In genomic region chr20:19222520-19223040, GRCh38 we compare ENCODE assay signal across 29 cellular contexts. TPM values are rescaled to one million over a fixed set of nuclear protein-coding genes. Genes with fewer than 3 reads are reported as not detected.
"Had no signal": no experiment of that assay in that cellular context is flagged by ENCODE, and none has a peak within 500 bp of the region (broad histone marks: within the 10 kb centered on the region; RNA-seq: fewer than 3 reads in every experiment).

No MANE protein-coding gene starts in this region.

- DNase-seq: naive thymus-derived CD8-positive, alpha-beta T cell; nephron progenitor cell; occipital lobe; ovary; posterior cingulate gyrus; psoas muscle; right cardiac atrium; spleen; stimulated activated CD4-positive, alpha-beta T cell treated with anti-CD3 and anti-CD28 coated beads, Interleukin-12 subunit alpha, Interleukin-12 subunit beta, amount 100 ng/mL, for 4 hours; stimulated activated CD4-positive, alpha-beta T cell treated with anti-CD3 and anti-CD28 coated beads, Interleukin-1b, Interleukin-23, amount 100 ng/mL, for 48 hours; stimulated activated CD4-positive, alpha-beta T cell treated with anti-CD3 and anti-CD28 coated beads, Interleukin-4, amount 100 ng/mL, for 1 hour; stimulated activated CD4-positive, alpha-beta T cell treated with anti-CD3 and anti-CD28 coated beads, Interleukin-4, amount 100 ng/mL, for 4 hours; stimulated activated CD8-positive, alpha-beta memory T cell treated with anti-CD3 and anti-CD28 coated beads, Interleukin-4, amount 100 ng/mL, for 48 hours; stimulated activated naive CD4-positive, alpha-beta T cell; stimulated activated naive CD8-positive, alpha-beta T cell treated with anti-CD3 and anti-CD28 coated beads, Interleukin-15, amount 100 ng/mL, for 72 hours; stimulated activated naive CD8-positive, alpha-beta T cell treated with anti-CD3 and anti-CD28 coated beads, Interleukin-15, Interleukin-2, amounts not matched to agents 100 U/mL and 50 U/mL, for 24 hours; substantia nigra; testis; tibial artery; transverse colon; upper lobe of right lung; uterus had no signal

- H3K4me3 ChIP-seq: ovary, psoas muscle, skin epidermis, smooth muscle cell, spleen, suprapubic skin, testis, tibial artery, transverse colon, upper lobe of right lung, uterus had no signal

- H3K9me3 ChIP-seq: suprapubic skin, testis, upper lobe of right lung, uterus had no signal

- H3K27me3 ChIP-seq: ovary, suprapubic skin, testis, tibial artery, transverse colon, upper lobe of right lung, uterus had no signal

- H3K4me2 ChIP-seq: smooth muscle cell had no signal

- H3K9ac ChIP-seq: parathyroid adenoma had no signal

- H3K36me3 ChIP-seq: ovary, spleen, suprapubic skin, tibial artery, transverse colon, upper lobe of right lung, uterus had no signal

- H3K4me1 ChIP-seq: spleen, suprapubic skin, testis, transverse colon, upper lobe of right lung, uterus had no signal

- ATAC-seq: naive thymus-derived CD8-positive, alpha-beta T cell; natural killer cell treated with Interleukin-12 subunit alpha and Interleukin-12 subunit beta and Interleukin-15 and Interleukin-18, amount 100 ng/mL, for 72 hours; psoas muscle; right cardiac atrium; sciatic nerve; stimulated activated memory B cell treated with anti-CD40 and anti-IgM and Interleukin-4, amounts not matched to agents 10 μg/mL and 1 μg/mL and 100 μg/mL, for 72 hours; stimulated activated naive CD8-positive, alpha-beta T cell treated with anti-CD3 and anti-CD28 coated beads, Interleukin-15, amount 100 ng/mL, for 72 hours; stimulated activated naive CD8-positive, alpha-beta T cell treated with anti-CD3 and anti-CD28 coated beads, Interleukin-15, Interleukin-2, amounts not matched to agents 100 U/mL and 50 U/mL, for 24 hours; upper lobe of right lung had no signal

- H3K27ac ChIP-seq: ovary, parathyroid adenoma, psoas muscle, skin epidermis, spleen, suprapubic skin, testis, tibial artery, transverse colon, upper lobe of right lung had no signal

RNA-seq across cellular contexts. Expression of gene SLC24A3, which starts 10.1 kb away (rescaled TPM):
- total RNA-seq: naive thymus-derived CD8-positive, alpha-beta T cell had no signal
